ENCODE assay signal across 1 cellular context in genomic region chr1:22930235-22930912, GRCh38.
TF ChIP-seq lines count a peak whose summit lies in the region.

No MANE protein-coding gene starts in this region.

TF ChIP-seq in HEK293, 187 proteins besides CTCF, POLR2A, EP300 and RAD21 (continued from another document):
- TF ChIP-seq KLF9 (tag by site-specific recombination; IDR thresholded peaks at IDR 0.05; ENCODE audit: low read depth) (0 out of 2 replicates have a peak, but pooled peaks have one; percentile 18), ZNF777 (tag by site-specific recombination; IDR thresholded peaks at IDR 0.05; ENCODE audit: borderline replicate concordance) (no peak), ZNF518A (tag by site-specific recombination; conservative IDR thresholded peaks at IDR 0.05; ENCODE audit: low read depth) (no peak), ZNF785 (tag by site-specific recombination; IDR thresholded peaks at IDR 0.05) (no peak), MEIS1 (CRISPR knock-in tag; IDR thresholded peaks at IDR 0.05; ENCODE audit: borderline replicate concordance) (no peak), ZNF169 (tag by site-specific recombination; IDR thresholded peaks at IDR 0.05) (no peak), ZNF510 (tag by site-specific recombination; IDR thresholded peaks at IDR 0.05; ENCODE audit: insufficient replicate concordance) (no peak), BCL11A (tag by site-specific recombination; IDR thresholded peaks at IDR 0.05; ENCODE audit: low read depth) (no peak), ZNF596 (tag by site-specific recombination; IDR thresholded peaks at IDR 0.05) (no peak), ZNF248 (tag by site-specific recombination; IDR thresholded peaks at IDR 0.05) (no peak), SCRT1 (tag by site-specific recombination; IDR thresholded peaks at IDR 0.05; ENCODE audit: borderline replicate concordance) (no peak)
